ENCODE assay signal across 8 cellular contexts in the genomic region with DNA sequence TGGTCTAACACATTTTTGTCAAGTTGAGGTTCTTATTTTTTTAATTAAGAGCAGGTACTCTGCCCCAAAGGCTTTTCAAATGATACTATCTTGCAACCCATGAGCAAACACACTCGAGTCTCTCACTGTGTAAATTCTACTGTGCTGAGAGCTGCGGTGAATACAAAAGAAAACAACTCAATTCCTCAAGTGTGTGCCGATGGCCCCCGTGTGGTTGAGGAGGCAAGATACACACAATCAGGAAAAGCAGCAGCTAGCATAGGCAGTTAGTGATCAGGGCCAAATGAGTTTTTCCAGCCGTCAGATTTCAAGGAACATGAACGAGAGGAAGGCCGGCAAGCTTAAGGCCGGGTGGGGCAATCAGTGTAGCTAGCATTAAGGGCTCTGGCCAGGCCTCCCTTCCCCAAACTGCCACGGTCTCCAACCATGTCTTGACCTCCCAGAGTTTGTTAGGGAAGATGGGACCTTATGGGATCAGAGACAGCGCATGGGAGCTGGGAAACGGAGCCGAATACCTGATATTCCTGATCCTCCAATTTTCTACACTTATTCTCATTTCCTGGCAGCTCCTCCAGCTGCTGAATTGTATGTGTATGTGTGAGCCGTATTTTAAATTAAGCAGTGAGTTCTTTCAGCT. TPM values are rescaled to one million over a fixed set of nuclear protein-coding genes. Genes with fewer than 3 reads are reported as not detected.
DNase-seq lines count a peak whose midpoint lies in the region; ATAC-seq and TF ChIP-seq lines count a peak whose summit lies in the region.

No MANE protein-coding gene starts in this region.

- TF ChIP-seq CTCF in Calu3 (IDR thresholded peaks at IDR 0.05; ENCODE audit: unreplicated experiment) (peak; percentile 19), liver (IDR thresholded peaks at IDR 0.05; ENCODE audit: low read depth, low read length, missing input control) (no peak)

- H3K27ac Mint-ChIP-seq in Calu3 (ENCODE audit: unreplicated experiment), result no peak overlapping the region
- no peak overlapping the region for H3K27ac Mint-ChIP-seq in stimulated activated naive B cell treated with anti-CD40 and anti-IgM and Interleukin-4, amounts not matched to agents 10 μg/mL and 1 μg/mL and 100 μg/mL, for 72 hours

- H3K4me1 Mint-ChIP-seq in Calu3 (ENCODE audit: low read depth, unreplicated experiment), result peaks cover 23% of the 10 kb centered on the region
- peaks cover 10 to 19% of the 10 kb centered on the region in 2 donors for H3K4me1 Mint-ChIP-seq in stimulated activated naive B cell treated with anti-CD40 and anti-IgM and Interleukin-4, amounts not matched to agents 10 μg/mL and 1 μg/mL and 100 μg/mL, for 72 hours

- H3K4me3 ChIP-seq in MG63, result no peak overlapping the region
- H3K4me3 ChIP-seq in liver (ENCODE audit: low read depth in 1 of 3, low read length in 3 of 3), result no peak overlapping the region

- intact Hi-C loops in Calu3 (cut with micrococcal nuclease; ENCODE audit: unreplicated experiment) (no loop called here), posterior vena cava (cut with DNase I) (loop anchor here in 1 of 2 donors (10.0 kb wide), 2 partner anchors 104 to 264 kb away; a partner anchor contains a TSS)

- no peaks in the 10 kb centered on the region for H3K27me3 Mint-ChIP-seq in Calu3 (ENCODE audit: unreplicated experiment)
- peaks cover 6 to 16% of the 10 kb centered on the region in 2 donors for H3K27me3 Mint-ChIP-seq in stimulated activated naive B cell treated with anti-CD40 and anti-IgM and Interleukin-4, amounts not matched to agents 10 μg/mL and 1 μg/mL and 100 μg/mL, for 72 hours

- H3K4me1 ChIP-seq in liver (ENCODE audit: control insufficient read depth in 4 of 4, insufficient read depth in 4 of 4, low read length in 3 of 4), result peaks cover 1 to 33% (median 19%) of the 10 kb centered on the region in 4 donors

- no peak overlapping the region for H3K27ac ChIP-seq in liver (ENCODE audit: low read depth in 1 of 2, low read length in 2 of 2)

- H3K27me3 ChIP-seq in MG63 (no peaks in the 10 kb centered on the region), liver (ENCODE audit: control insufficient read depth in 4 of 4, insufficient read depth in 4 of 4, low read length in 3 of 4) (no peaks in the 10 kb centered on the region)

- H3K36me3 ChIP-seq in MG63 (no peaks in the 10 kb centered on the region), liver (ENCODE audit: control insufficient read depth in 4 of 4, insufficient read depth in 3 of 4, low read depth in 1 of 4, low read length in 3 of 4) (no peaks in the 10 kb centered on the region)

- H3K9me3 Mint-ChIP-seq in Calu3 (ENCODE audit: low read depth, unreplicated experiment), result no peaks in the 10 kb centered on the region
- no peaks in the 10 kb centered on the region for H3K9me3 Mint-ChIP-seq in stimulated activated naive B cell treated with anti-CD40 and anti-IgM and Interleukin-4, amounts not matched to agents 10 μg/mL and 1 μg/mL and 100 μg/mL, for 72 hours

- peak; percentile 38 for DNase-seq in Calu3
- peak; percentile 62 for DNase-seq in MG63
- DNase-seq in astrocyte of the hippocampus (ENCODE audit: low read depth, low spot score), result peak; percentile 75
- DNase-seq in stimulated activated naive B cell treated with anti-CD40 and anti-IgM and Interleukin-4, amounts not matched to agents 10 μg/mL and 1 μg/mL and 100 μg/mL, for 72 hours, result no peak
- DNase-seq in posterior vena cava (ENCODE audit: low spot score), result no peak
- no peak for DNase-seq in activated naive CD4-positive, alpha-beta T cell treated with Interleukin-2 at 50 U/mL for 16 hours

- H3K9ac ChIP-seq in liver (ENCODE audit: low read depth in 1 of 2, low read length in 2 of 2), result no peak overlapping the region

- peak overlapping the region; percentile 57 for H3K4me3 Mint-ChIP-seq in Calu3 (ENCODE audit: low read depth, unreplicated experiment)
- no peak overlapping the region for H3K4me3 Mint-ChIP-seq in stimulated activated naive B cell treated with anti-CD40 and anti-IgM and Interleukin-4, amounts not matched to agents 10 μg/mL and 1 μg/mL and 100 μg/mL, for 72 hours

- H3K36me3 Mint-ChIP-seq in Calu3 (ENCODE audit: insufficient read depth, unreplicated experiment), result no peaks in the 10 kb centered on the region
- no peaks in the 10 kb centered on the region for H3K36me3 Mint-ChIP-seq in stimulated activated naive B cell treated with anti-CD40 and anti-IgM and Interleukin-4, amounts not matched to agents 10 μg/mL and 1 μg/mL and 100 μg/mL, for 72 hours

- CTCF ChIA-PET in Calu3 (lab: Charles Lee), result interaction anchor here (0.6 to 1.5 kb wide), 6 partner anchors 250 to 466 kb away, joined by 3 to 9 read pairs (median 4); no protein-coding TSS in a partner anchor

- 69% methylated on average over 13 of the region's 13 CpGs for WGBS in liver

- H3K9me3 ChIP-seq in MG63 (no peaks in the 10 kb centered on the region), liver (ENCODE audit: control insufficient read depth in 4 of 4, low read length in 3 of 4) (no peaks in the 10 kb centered on the region)

- no peak for ATAC-seq in stimulated activated naive B cell treated with anti-CD40 and anti-IgM and Interleukin-4, amounts not matched to agents 10 μg/mL and 1 μg/mL and 100 μg/mL, for 72 hours (replicated peaks)
- no peak for ATAC-seq in GM21786 (IDR thresholded peaks at IDR 0.05; ENCODE audit: unreplicated experiment)

- peak; percentile 20 to 53 for TF ChIP-seq RAD21 in liver (IDR thresholded peaks at IDR 0.05)

- no TSS peak for BruUV-seq in Calu3 (replicated peaks; lab: Mats Ljungman, UMichigan)

TF ChIP-seq in liver, 16 proteins besides CTCF, POLR2A, EP300 and RAD21:
- TF ChIP-seq EGR1 (IDR thresholded peaks at IDR 0.05; ENCODE audit: low read depth in 2 of 2), result no peak

RNA-seq across cellular contexts. Expression of a gene that starts 59.7 kb away (rescaled TPM):
- not detected in 2 replicates for total RNA-seq in Calu3 (2022)
- total RNA-seq in MG63 (2014; rRNA removed; shearing (Covaris generic); ENCODE audit: low replicate concordance), result 0.30 and 0.72 TPM in 2 replicates
- total RNA-seq in liver, result under 1 TPM; 0.25 to 0.37 TPM
- polyA plus RNA-seq in liver, result under 1 TPM in 1 of 2 donors, not detected in 1; 0.05 TPM
- total RNA-seq in posterior vena cava, result under 1 TPM; 0.19 to 0.28 TPM

Comparison
In these comparisons a context has a peak if more than half of its experiments do, and no peak if none do; other contexts are left out.
1. DNase-seq: peak in Calu3 (single experiment), MG63 (single experiment) and astrocyte of the hippocampus (single experiment); none in stimulated activated naive B cell treated with anti-CD40 and anti-IgM and Interleukin-4, amounts not matched to agents 10 μg/mL and 1 μg/mL and 100 μg/mL, for 72 hours (single experiment), posterior vena cava (single experiment) and activated naive CD4-positive, alpha-beta T cell treated with Interleukin-2 at 50 U/mL for 16 hours (single experiment).